9 cellular contexts compared by ENCODE assay signal in genomic region chrX:40953369-40953768, GRCh38.
A peak's percentile ranks its signal among the peaks of the same experiment; 100 is the strongest.
DNase-seq lines count a peak whose midpoint lies in the region; ATAC-seq and TF ChIP-seq lines count a peak whose summit lies in the region.
"Had no signal": no experiment of that assay in that cellular context is flagged by ENCODE, and none has a peak within 500 bp of the region (broad histone marks: within the 10 kb centered on the region; RNA-seq: fewer than 3 reads in every experiment).

No MANE protein-coding gene starts in this region.

- peak overlapping the region; percentile 52 for H3K4me2 ChIP-seq in Loucy (ENCODE audit: low read depth, low read length, poor library complexity, severe bottlenecking)

- peaks cover 5 to 18% (median 11%) of the 10 kb centered on the region in 3 donors for H3K4me1 Mint-ChIP-seq in naive B cell
- H3K4me1 Mint-ChIP-seq in immature natural killer cell, result peaks cover 2 to 8% of the 10 kb centered on the region in 2 donors

- no peaks in the 10 kb centered on the region for H3K79me2 ChIP-seq in Loucy (ENCODE audit: insufficient read depth, low read length)

- peak; percentile 11 for DNase-seq in naive B cell
- DNase-seq in immature natural killer cell, result no peak
- DNase-seq in NCI-H2107 (lab: John Stamatoyannopoulos, UW), result no peak
- DNase-seq: SJCRH30, testis had no signal

- peak overlapping the region in 5 of 6 donors; percentile 28 to 88 (median 51) for H3K27ac Mint-ChIP-seq in naive B cell
- no peak overlapping the region for H3K27ac Mint-ChIP-seq in immature natural killer cell

- TF ChIP-seq CTCF in Loucy (conservative IDR thresholded peaks at IDR 0.05; ENCODE audit: low read length), result no peak

- H3K4me3 Mint-ChIP-seq in naive B cell, result peak overlapping the region; percentile 61 to 90 (median 84)
- H3K4me3 Mint-ChIP-seq in immature natural killer cell, result peak overlapping the region in 2 of 5 donors; percentile 52 to 67

- peak overlapping the region; percentile 60; the same call in 1 of the 2 replicates for H2AFZ ChIP-seq in Loucy (ENCODE audit: low read length)

- H3K36me3 Mint-ChIP-seq in naive B cell, result no peaks in the 10 kb centered on the region
- H3K36me3 Mint-ChIP-seq in immature natural killer cell, result no peaks in the 10 kb centered on the region

- peak overlapping the region; percentile 52 for H3K4me3 ChIP-seq in Loucy (ENCODE audit: low read length, poor library complexity, severe bottlenecking)
- H3K4me3 ChIP-seq: SJCRH30, testis had no signal

- no peaks in the 10 kb centered on the region for H3K9me2 ChIP-seq in Loucy (replicated peaks; ENCODE audit: low read depth, low read length)

- H3K9ac ChIP-seq in Loucy (ENCODE audit: low read depth, low read length, poor library complexity, severe bottlenecking), result no peak overlapping the region

- no peaks in the 10 kb centered on the region for H3K27me3 Mint-ChIP-seq in naive B cell
- H3K27me3 Mint-ChIP-seq in immature natural killer cell (ENCODE audit: low read depth in 3 of 3), result peaks cover 3 to 6% (median 5%) of the 10 kb centered on the region in 3 donors

- H3K9me3 Mint-ChIP-seq in naive B cell, result peaks cover 0 to 2% (median 0%) of the 10 kb centered on the region in 7 donors
- no peaks in the 10 kb centered on the region for H3K9me3 Mint-ChIP-seq in immature natural killer cell

- no peaks in the 10 kb centered on the region for H4K20me1 ChIP-seq in Loucy (ENCODE audit: insufficient read depth, low read length, poor library complexity, severe bottlenecking)

- ATAC-seq in GM18861 (IDR thresholded peaks at IDR 0.05; ENCODE audit: unreplicated experiment), result peak; percentile 78
- peak; percentile 70 for ATAC-seq in GM21825 (IDR thresholded peaks at IDR 0.05; ENCODE audit: unreplicated experiment)
- ATAC-seq in naive B cell (ENCODE audit: low read depth in 2 of 2), result peak; percentile 89 to 90
- no peak for ATAC-seq in GM19324 (IDR thresholded peaks at IDR 0.05; ENCODE audit: low FRiP score, unreplicated experiment)

- H3K9me3 ChIP-seq in Loucy (ENCODE audit: insufficient read depth, low read depth, low read length), result no peaks in the 10 kb centered on the region
- H3K9me3 ChIP-seq: SJCRH30, testis had no signal

- H3K27me3 ChIP-seq in Loucy (ENCODE audit: insufficient read depth, low read length, poor library complexity, severe bottlenecking), result no peaks in the 10 kb centered on the region
- H3K27me3 ChIP-seq: SJCRH30, testis had no signal

- no peaks in the 10 kb centered on the region for H3F3A ChIP-seq in Loucy (ENCODE audit: low read depth)

- H3K4me1 ChIP-seq in Loucy (ENCODE audit: insufficient read depth, low read length, poor library complexity, severe bottlenecking), result peaks cover 4% of the 10 kb centered on the region
- H3K4me1 ChIP-seq: SJCRH30, testis had no signal

- no peaks in the 10 kb centered on the region for H3K36me3 ChIP-seq in Loucy (ENCODE audit: insufficient read depth, low read length)
- H3K36me3 ChIP-seq: SJCRH30 had no signal

Comparison
In these comparisons a context has a peak if more than half of its experiments do, and no peak if none do; other contexts are left out.
1. H3K27ac Mint-ChIP-seq: peak in naive B cell (5 of 6); none in immature natural killer cell (0 of 6).